Comparison of ENCODE assay signal across 1 cellular context in genomic region chr9:107425110-107426025, GRCh38.
TF ChIP-seq lines count a peak whose summit lies in the region.

No MANE protein-coding gene starts in this region.

TF ChIP-seq in HepG2, 621 proteins besides CTCF, POLR2A, EP300 and RAD21 (continued from another document and continues in another):
- TF ChIP-seq RERE (CRISPR knock-in tag; IDR thresholded peaks at IDR 0.05; ENCODE audit: low read depth): no peak
- TF ChIP-seq HNRNPLL (IDR thresholded peaks at IDR 0.05; ENCODE audit: low read depth, low read length, poor library complexity, severe bottlenecking): peak; percentile 41
- TF ChIP-seq CC2D1A (CRISPR knock-in tag; IDR thresholded peaks at IDR 0.05): no peak
- no peak for TF ChIP-seq KAT8 (CRISPR knock-in tag; IDR thresholded peaks at IDR 0.05)
- no peak for TF ChIP-seq KDM1A (CRISPR knock-in tag; IDR thresholded peaks at IDR 0.05)
- no peak for TF ChIP-seq ZNF564 (CRISPR knock-in tag; IDR thresholded peaks at IDR 0.05)
- peak; percentile 53; the same call in 1 of the 2 replicates for TF ChIP-seq ZFX (CRISPR knock-in tag; IDR thresholded peaks at IDR 0.05; ENCODE audit: low read depth)
- peak; percentile 58 for TF ChIP-seq ZFY (CRISPR knock-in tag; IDR thresholded peaks at IDR 0.05)
- TF ChIP-seq SOX13 (IDR thresholded peaks at IDR 0.05): no peak
- TF ChIP-seq SOX13 (CRISPR knock-in tag; conservative IDR thresholded peaks at IDR 0.05 in 1 of 2, IDR thresholded peaks at IDR 0.05 in 1 of 2): no peak
- no peak for TF ChIP-seq ZNF30 (CRISPR knock-in tag; IDR thresholded peaks at IDR 0.05)
- no peak; the same call in 1 of the 2 replicates for TF ChIP-seq ZBTB42 (CRISPR knock-in tag; IDR thresholded peaks at IDR 0.05)
- TF ChIP-seq, protein P1, sequence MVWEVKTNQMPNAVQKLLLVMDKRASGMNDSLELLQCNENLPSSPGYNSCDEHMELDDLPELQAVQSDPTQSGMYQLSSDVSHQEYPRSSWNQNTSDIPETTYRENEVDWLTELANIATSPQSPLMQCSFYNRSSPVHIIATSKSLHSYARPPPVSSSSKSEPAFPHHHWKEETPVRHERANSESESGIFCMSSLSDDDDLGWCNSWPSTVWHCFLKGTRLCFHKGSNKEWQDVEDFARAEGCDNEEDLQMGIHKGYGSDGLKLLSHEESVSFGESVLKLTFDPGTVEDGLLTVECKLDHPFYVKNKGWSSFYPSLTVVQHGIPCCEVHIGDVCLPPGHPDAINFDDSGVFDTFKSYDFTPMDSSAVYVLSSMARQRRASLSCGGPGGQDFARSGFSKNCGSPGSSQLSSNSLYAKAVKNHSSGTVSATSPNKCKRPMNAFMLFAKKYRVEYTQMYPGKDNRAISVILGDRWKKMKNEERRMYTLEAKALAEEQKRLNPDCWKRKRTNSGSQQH (CRISPR knock-in tag; IDR thresholded peaks at IDR 0.05; ENCODE audit: low read depth): no peak
- TF ChIP-seq ZNF841 (CRISPR knock-in tag; IDR thresholded peaks at IDR 0.05; ENCODE audit: borderline replicate concordance): no peak
- no peak for TF ChIP-seq FOXK2 (IDR thresholded peaks at IDR 0.05)
- TF ChIP-seq SP2 (CRISPR knock-in tag; IDR thresholded peaks at IDR 0.05): no peak
- TF ChIP-seq, protein P2, sequence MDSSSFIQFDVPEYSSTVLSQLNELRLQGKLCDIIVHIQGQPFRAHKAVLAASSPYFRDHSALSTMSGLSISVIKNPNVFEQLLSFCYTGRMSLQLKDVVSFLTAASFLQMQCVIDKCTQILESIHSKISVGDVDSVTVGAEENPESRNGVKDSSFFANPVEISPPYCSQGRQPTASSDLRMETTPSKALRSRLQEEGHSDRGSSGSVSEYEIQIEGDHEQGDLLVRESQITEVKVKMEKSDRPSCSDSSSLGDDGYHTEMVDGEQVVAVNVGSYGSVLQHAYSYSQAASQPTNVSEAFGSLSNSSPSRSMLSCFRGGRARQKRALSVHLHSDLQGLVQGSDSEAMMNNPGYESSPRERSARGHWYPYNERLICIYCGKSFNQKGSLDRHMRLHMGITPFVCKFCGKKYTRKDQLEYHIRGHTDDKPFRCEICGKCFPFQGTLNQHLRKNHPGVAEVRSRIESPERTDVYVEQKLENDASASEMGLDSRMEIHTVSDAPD (CRISPR knock-in tag; IDR thresholded peaks at IDR 0.05): no peak
- TF ChIP-seq HCFC1 (IDR thresholded peaks at IDR 0.05; ENCODE audit: low read depth, low read length): no peak
- no peak for TF ChIP-seq MYNN (CRISPR knock-in tag; IDR thresholded peaks at IDR 0.05; ENCODE audit: low read depth)
- no peak for TF ChIP-seq BCL6 (CRISPR knock-in tag; IDR thresholded peaks at IDR 0.05)
- no peak for TF ChIP-seq NFATC3 (CRISPR knock-in tag; IDR thresholded peaks at IDR 0.05)
- no peak for TF ChIP-seq FOSL1 (CRISPR knock-in tag; IDR thresholded peaks at IDR 0.05; ENCODE audit: borderline replicate concordance)
- peak; percentile 66; the same call in 1 of the 2 replicates for TF ChIP-seq ZNF121 (CRISPR knock-in tag; IDR thresholded peaks at IDR 0.05)
- TF ChIP-seq MTF1 (CRISPR knock-in tag; IDR thresholded peaks at IDR 0.05): 0 out of 2 replicates have a peak, but pooled peaks have one; percentile 56
- TF ChIP-seq ZNF282 (IDR thresholded peaks at IDR 0.05; ENCODE audit: partially characterized antibody): no peak
- TF ChIP-seq RFX5 (IDR thresholded peaks at IDR 0.05; ENCODE audit: low read depth, low read length): no peak
- TF ChIP-seq, protein P3, sequence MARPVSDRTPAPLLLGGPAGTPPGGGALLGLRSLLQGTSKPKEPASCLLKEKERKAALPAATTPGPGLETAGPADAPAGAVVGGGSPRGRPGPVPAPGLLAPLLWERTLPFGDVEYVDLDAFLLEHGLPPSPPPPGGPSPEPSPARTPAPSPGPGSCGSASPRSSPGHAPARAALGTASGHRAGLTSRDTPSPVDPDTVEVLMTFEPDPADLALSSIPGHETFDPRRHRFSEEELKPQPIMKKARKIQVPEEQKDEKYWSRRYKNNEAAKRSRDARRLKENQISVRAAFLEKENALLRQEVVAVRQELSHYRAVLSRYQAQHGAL (CRISPR knock-in tag; IDR thresholded peaks at IDR 0.05; ENCODE audit: not compliant biosample characterization): no peak
- TF ChIP-seq ZFP62 (CRISPR knock-in tag; IDR thresholded peaks at IDR 0.05): no peak
- TF ChIP-seq CHCHD3 (CRISPR knock-in tag; IDR thresholded peaks at IDR 0.05): no peak
- no peak for TF ChIP-seq PPARG (CRISPR knock-in tag; conservative IDR thresholded peaks at IDR 0.05)
- no peak for TF ChIP-seq ZNF609 (CRISPR knock-in tag; IDR thresholded peaks at IDR 0.05; ENCODE audit: borderline replicate concordance)
- TF ChIP-seq ZFYVE20 (CRISPR knock-in tag; IDR thresholded peaks at IDR 0.05; ENCODE audit: borderline replicate concordance, low read depth): no peak
- TF ChIP-seq ATF7-NPFF (CRISPR knock-in tag; IDR thresholded peaks at IDR 0.05; ENCODE audit: low read depth): no peak
- TF ChIP-seq SOX6 (IDR thresholded peaks at IDR 0.05): no peak
- TF ChIP-seq SOX6 (CRISPR knock-in tag; IDR thresholded peaks at IDR 0.05): no peak
- TF ChIP-seq, protein P4, sequence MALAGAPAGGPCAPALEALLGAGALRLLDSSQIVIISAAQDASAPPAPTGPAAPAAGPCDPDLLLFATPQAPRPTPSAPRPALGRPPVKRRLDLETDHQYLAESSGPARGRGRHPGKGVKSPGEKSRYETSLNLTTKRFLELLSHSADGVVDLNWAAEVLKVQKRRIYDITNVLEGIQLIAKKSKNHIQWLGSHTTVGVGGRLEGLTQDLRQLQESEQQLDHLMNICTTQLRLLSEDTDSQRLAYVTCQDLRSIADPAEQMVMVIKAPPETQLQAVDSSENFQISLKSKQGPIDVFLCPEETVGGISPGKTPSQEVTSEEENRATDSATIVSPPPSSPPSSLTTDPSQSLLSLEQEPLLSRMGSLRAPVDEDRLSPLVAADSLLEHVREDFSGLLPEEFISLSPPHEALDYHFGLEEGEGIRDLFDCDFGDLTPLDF (CRISPR knock-in tag; IDR thresholded peaks at IDR 0.05): no peak
- TF ChIP-seq, protein P5, sequence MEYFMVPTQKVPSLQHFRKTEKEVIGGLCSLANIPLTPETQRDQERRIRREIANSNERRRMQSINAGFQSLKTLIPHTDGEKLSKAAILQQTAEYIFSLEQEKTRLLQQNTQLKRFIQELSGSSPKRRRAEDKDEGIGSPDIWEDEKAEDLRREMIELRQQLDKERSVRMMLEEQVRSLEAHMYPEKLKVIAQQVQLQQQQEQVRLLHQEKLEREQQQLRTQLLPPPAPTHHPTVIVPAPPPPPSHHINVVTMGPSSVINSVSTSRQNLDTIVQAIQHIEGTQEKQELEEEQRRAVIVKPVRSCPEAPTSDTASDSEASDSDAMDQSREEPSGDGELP (IDR thresholded peaks at IDR 0.05; ENCODE audit: borderline replicate concordance, low read depth): no peak
- 0 out of 2 replicates have a peak, but pooled peaks have one; percentile 41 for TF ChIP-seq ZNF749 (CRISPR knock-in tag; IDR thresholded peaks at IDR 0.05; ENCODE audit: borderline replicate concordance)
- no peak for TF ChIP-seq ZSCAN12 (CRISPR knock-in tag; IDR thresholded peaks at IDR 0.05)
- no peak for TF ChIP-seq GTF3A (CRISPR knock-in tag; conservative IDR thresholded peaks at IDR 0.05)
- peak; percentile 43; the same call in 1 of the 2 replicates for TF ChIP-seq GABPB1 (CRISPR knock-in tag; IDR thresholded peaks at IDR 0.05)
- no peak for TF ChIP-seq ISX (CRISPR knock-in tag; conservative IDR thresholded peaks at IDR 0.05)
- no peak for TF ChIP-seq CBX5 (CRISPR knock-in tag; IDR thresholded peaks at IDR 0.05; ENCODE audit: borderline replicate concordance)
- 0 out of 2 replicates have a peak, but pooled peaks have one; percentile 43 for TF ChIP-seq ZNF83 (CRISPR knock-in tag; IDR thresholded peaks at IDR 0.05; ENCODE audit: borderline replicate concordance)
